In the genomic region with DNA sequence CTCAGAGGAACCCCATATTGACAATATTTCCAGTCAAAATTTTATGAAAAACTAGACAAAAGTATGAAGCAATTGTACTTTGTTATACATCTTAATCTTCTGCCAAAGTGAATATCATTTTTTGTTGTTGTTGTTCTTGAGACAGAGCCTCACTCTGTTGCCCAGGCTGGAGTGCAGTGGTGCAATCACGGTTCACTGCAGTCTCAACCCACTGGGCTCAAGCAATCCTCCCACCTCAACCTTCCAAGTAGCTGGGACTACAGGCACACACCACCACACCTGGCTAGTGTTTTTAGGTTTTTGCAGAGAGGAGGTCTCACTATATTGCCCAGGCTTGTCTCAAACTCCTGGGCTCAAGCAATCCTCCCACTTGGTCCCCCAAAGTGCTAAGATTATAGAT, we compare ENCODE assay signal across 5 cellular contexts. TPM values are rescaled to one million over a fixed set of nuclear protein-coding genes. Genes with fewer than 3 reads are reported as not detected.
"Had no signal": no experiment of that assay in that cellular context is flagged by ENCODE, and none has a peak within 500 bp of the region (broad histone marks: within the 10 kb centered on the region; RNA-seq: fewer than 3 reads in every experiment).

No MANE protein-coding gene starts in this region.

RNA-seq across cellular contexts. Expression of a gene that starts 17.3 kb away (rescaled TPM):
- total RNA-seq: HepG2, HT-29, HT1080, IMR-90, K562 had no signal

RNA-seq across cellular contexts. Expression of a gene that starts 39.6 kb away (rescaled TPM):
- total RNA-seq: HT-29, HT1080, IMR-90, K562 had no signal

RNA-seq across cellular contexts. Expression of a gene that starts 52.4 kb away (rescaled TPM):
- total RNA-seq: HepG2, HT-29, HT1080, IMR-90, K562 had no signal
